18 cellular contexts compared by ENCODE assay signal in the genomic region with DNA sequence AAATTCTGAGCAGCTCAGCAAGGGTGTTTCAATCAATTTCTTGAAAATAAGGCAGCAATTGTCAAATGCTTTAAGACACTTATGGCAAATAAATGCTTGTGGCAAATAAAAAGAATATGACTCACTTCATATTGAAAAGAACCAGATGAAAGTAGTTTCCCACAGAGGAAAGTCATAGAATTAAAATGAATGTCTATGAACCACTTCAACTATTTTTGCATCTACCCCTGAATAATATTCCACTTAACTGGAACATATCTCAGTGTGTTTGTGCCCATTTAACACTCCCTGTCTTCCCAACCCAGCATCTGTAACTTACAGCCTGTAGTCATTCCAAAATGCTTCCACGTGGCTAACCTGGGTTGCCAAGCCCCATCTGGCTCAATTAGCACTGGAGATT.
DNase-seq lines count a peak whose midpoint lies in the region; ATAC-seq and TF ChIP-seq lines count a peak whose summit lies in the region.
"Had no signal": no experiment of that assay in that cellular context is flagged by ENCODE, and none has a peak within 500 bp of the region (broad histone marks: within the 10 kb centered on the region; RNA-seq: fewer than 3 reads in every experiment).

No MANE protein-coding gene starts in this region.

- ATAC-seq in psoas muscle (no peak), HG02798 (IDR thresholded peaks at IDR 0.05; ENCODE audit: poor library complexity, unreplicated experiment) (no peak), GM18907 (IDR thresholded peaks at IDR 0.05; ENCODE audit: unreplicated experiment) (no peak)

- H3K36me3 ChIP-seq in psoas muscle (ENCODE audit: insufficient read depth in 1 of 2, low read depth in 1 of 2) = no peaks in the 10 kb centered on the region
- H3K36me3 ChIP-seq: BE2C, ovary had no signal

- DNase-seq in COLO829 (ENCODE audit: low spot score) (peak; percentile 32), RPMI7951 (ENCODE audit: low read depth) (peak; percentile 63), fibroblast of mammary gland (ENCODE audit: low read depth) (peak; percentile 89), psoas muscle (no peak), NCI-H226 (no peak), kidney glomerular epithelial cell (lab: John Stamatoyannopoulos, UW) (no peak)
- DNase-seq: activated CD4-positive, alpha-beta memory T cell treated with anti-CD3 and anti-CD28 coated beads, Interleukin-2, amount 10 ng/mL, durations not matched to agents 7 days and 5 days; activated gamma-delta T cell; BE2C; DND-41; endodermal cell; NCI-H1930; NCI-H774; ovary; SHP77 had no signal

- H3K4me3 ChIP-seq in fibroblast of mammary gland (ENCODE audit: control insufficient read depth, low read depth, low read length) = no peak overlapping the region
- no peak overlapping the region for H3K4me3 ChIP-seq in psoas muscle
- H3K4me3 ChIP-seq: ovary had no signal

- peaks cover 66% of the 10 kb centered on the region for H3K4me1 ChIP-seq in psoas muscle
- H3K4me1 ChIP-seq: BE2C had no signal

- TF ChIP-seq CTCF in fibroblast of mammary gland (conservative IDR thresholded peaks at IDR 0.05; ENCODE audit: control insufficient read depth, insufficient read depth, low read depth, low read length) (no peak), psoas muscle (IDR thresholded peaks at IDR 0.05) (no peak)

- H3K27ac ChIP-seq in psoas muscle = peak overlapping the region; percentile 70
- H3K27ac ChIP-seq: HL-60, ovary had no signal

- no peaks in the 10 kb centered on the region for H3K9me3 ChIP-seq in psoas muscle
- H3K9me3 ChIP-seq: BE2C, ovary had no signal

- 11 to 29% (median 28%) methylated on average over 1 of the region's 1 CpG for WGBS in psoas muscle, 3 donors

- intact Hi-C loops in psoas muscle (cut with DNase I) = loop anchor here (5.0 kb wide), 2 partner anchors 43 to 82 kb away; a partner anchor contains a TSS

- H3K27me3 ChIP-seq in psoas muscle (ENCODE audit: insufficient read depth in 3 of 3, low read length in 2 of 3) = no peaks in the 10 kb centered on the region
- H3K27me3 ChIP-seq: ovary had no signal

Comparison
In these comparisons a context has a peak if more than half of its experiments do, and no peak if none do; other contexts are left out.
1. DNase-seq: peak in COLO829 (single experiment), RPMI7951 (single experiment) and fibroblast of mammary gland (single experiment); none in psoas muscle (0 of 2), NCI-H226 (single experiment) and kidney glomerular epithelial cell (single experiment).